Comparison of ENCODE assay signal across 17 cellular contexts in genomic region chr6:24270011-24270410, GRCh38.
DNase-seq lines count a peak whose midpoint lies in the region; ATAC-seq and TF ChIP-seq lines count a peak whose summit lies in the region.
"Had no signal": no experiment of that assay in that cellular context is flagged by ENCODE, and none has a peak within 500 bp of the region (broad histone marks: within the 10 kb centered on the region; RNA-seq: fewer than 3 reads in every experiment).

No MANE protein-coding gene starts in this region.

- ATAC-seq in GM21825 (IDR thresholded peaks at IDR 0.05; ENCODE audit: unreplicated experiment), result no peak
- no peak for ATAC-seq in HG03280 (IDR thresholded peaks at IDR 0.05; ENCODE audit: unreplicated experiment)

- DNase-seq in NCI-H748 (lab: John Stamatoyannopoulos, UW; ENCODE audit: unreplicated experiment) (peak; percentile 29), NCI-H748 treated with DMSO at 0.1 percent for 48 hours (lab: John Stamatoyannopoulos, UW) (no peak), kidney tubule cell (ENCODE audit: low spot score) (peak; percentile 24), cardiac septum (ENCODE audit: low spot score) (no peak)
- DNase-seq: 8988T; AML-193; CD8-positive, alpha-beta memory T cell; DMS 273 treated with DMSO at 0.1 percent for 48 hours; EL; HCEC 1CT; HFFc6; IMR-90 had no signal

- no peak overlapping the region for H3K4me3 ChIP-seq in parathyroid adenoma (ENCODE audit: low read depth, low read length)
- H3K4me3 ChIP-seq: BLaER1 had no signal

- no peak overlapping the region for H3K4me2 ChIP-seq in parathyroid adenoma (ENCODE audit: low read length)
- H3K4me2 ChIP-seq: BLaER1 had no signal

- no peaks in the 10 kb centered on the region for H3K27me3 ChIP-seq in parathyroid adenoma (ENCODE audit: control insufficient read depth, insufficient read depth, low read length)
- H3K27me3 ChIP-seq: BLaER1 had no signal

- H3K27ac ChIP-seq in parathyroid adenoma, result peak overlapping the region; percentile 25
- H3K27ac ChIP-seq: BLaER1, HL-60 had no signal

- H3K79me2 ChIP-seq in parathyroid adenoma, result no peaks in the 10 kb centered on the region

- H3K4me1 ChIP-seq in parathyroid adenoma, result peaks cover 27% of the 10 kb centered on the region
- H3K4me1 ChIP-seq: BLaER1 had no signal

- H3K36me3 ChIP-seq in parathyroid adenoma (ENCODE audit: control insufficient read depth, insufficient read depth, low read length), result no peaks in the 10 kb centered on the region
- H3K36me3 ChIP-seq: BLaER1 had no signal

- peak overlapping the region; percentile 6 for H2AFZ ChIP-seq in parathyroid adenoma

- no peaks in the 10 kb centered on the region for H3K9me3 ChIP-seq in parathyroid adenoma (ENCODE audit: control insufficient read depth, low read length)
- H3K9me3 ChIP-seq: BLaER1 had no signal

- intact Hi-C loops in cardiac septum (cut with DNase I), result no loop called here

- TF ChIP-seq CTCF in parathyroid adenoma (IDR thresholded peaks at IDR 0.05), result no peak

- no peak overlapping the region for H3K9ac ChIP-seq in parathyroid adenoma
- H3K9ac ChIP-seq: BLaER1 had no signal

Comparison
In these comparisons a context has a peak if more than half of its experiments do, and no peak if none do; other contexts are left out.
1. DNase-seq: peak in NCI-H748 (single experiment) and kidney tubule cell (single experiment); none in NCI-H748 treated with DMSO at 0.1 percent for 48 hours (single experiment) and cardiac septum (single experiment).